In genomic region chr7:117047496-117047895, GRCh38 we compare ENCODE assay signal across 24 cellular contexts.
DNase-seq lines count a peak whose midpoint lies in the region; ATAC-seq and TF ChIP-seq lines count a peak whose summit lies in the region.
"Had no signal": no experiment of that assay in that cellular context is flagged by ENCODE, and none has a peak within 500 bp of the region (broad histone marks: within the 10 kb centered on the region; RNA-seq: fewer than 3 reads in every experiment).

No MANE protein-coding gene starts in this region.

- peaks cover 71% of the 10 kb centered on the region for H3K79me2 ChIP-seq in GM23248 (ENCODE audit: insufficient read depth)

- H3K9me2 ChIP-seq in GM23248 (ENCODE audit: insufficient read depth) = no peaks in the 10 kb centered on the region

- H2AFZ ChIP-seq in GM23248 = no peak overlapping the region

- TF ChIP-seq CTCF in AG10803 (conservative IDR thresholded peaks at IDR 0.05; ENCODE audit: low read length) (no peak), body of pancreas (IDR thresholded peaks at IDR 0.05) (no peak), right lobe of liver (IDR thresholded peaks at IDR 0.05) (no peak)

- intact Hi-C loops in body of pancreas (cut with DNase I) (no loop called here), right lobe of liver (cut with DNase I) (no loop called here)

- H3K36me3 ChIP-seq in GM23248 (ENCODE audit: low read depth) (no peaks in the 10 kb centered on the region), body of pancreas (replicated peaks in 1 of 2; ENCODE audit: insufficient read depth in 1 of 2, low read depth in 2 of 2) (no peaks in the 10 kb centered on the region), right lobe of liver (no peaks in the 10 kb centered on the region)
- H3K36me3 ChIP-seq: left ventricle myocardium inferior, ovary, right atrium auricular region, WERI-Rb-1 had no signal

- WGBS in GM23248 (ENCODE audit: low coverage in 1 of 2, low lambda C conversion rate in 2 of 2, missing lambda C conversion rate in 2 of 2), 2 experiments = 16 to 26% methylated on average over 3 of the region's 3 CpGs
- 11 to 15% methylated on average over 3 of the region's 3 CpGs for WGBS in body of pancreas, 2 donors
- 13% methylated on average over 3 of the region's 3 CpGs for WGBS in right lobe of liver (ENCODE audit: insufficient coverage, low coverage, low lambda C conversion rate, missing lambda C conversion rate)

- H3F3A ChIP-seq in GM23248 (ENCODE audit: insufficient read depth) = peaks cover 14% of the 10 kb centered on the region; the same call in 1 of the 2 replicates

- in situ Hi-C loops in GM23248 (cut with MboI) (no loop called here), KBM-7 (cut with MboI; ENCODE audit: low pct_unique_long_range_greater_than_20kb, low sequenced_read_pairs) (no loop called here)

- H3K4me1 ChIP-seq in GM23248 (ENCODE audit: insufficient read depth) = peaks cover 20% of the 10 kb centered on the region
- H3K4me1 ChIP-seq in body of pancreas = peaks cover 30% of the 10 kb centered on the region
- peaks cover 0 to 16% (median 5%) of the 10 kb centered on the region in 4 donors for H3K4me1 ChIP-seq in right lobe of liver
- H3K4me1 ChIP-seq: foreskin keratinocyte had no signal

- no peaks in the 10 kb centered on the region for H3K27me3 ChIP-seq in GM23248 (replicated peaks; ENCODE audit: insufficient read depth)
- no peaks in the 10 kb centered on the region for H3K27me3 ChIP-seq in body of pancreas
- H3K27me3 ChIP-seq in right lobe of liver = no peaks in the 10 kb centered on the region
- H3K27me3 ChIP-seq: foreskin keratinocyte, ovary, right atrium auricular region had no signal

- ATAC-seq in body of pancreas = peak; percentile 35
- ATAC-seq in right lobe of liver = peak; percentile 67 to 91 (median 85)
- ATAC-seq: foreskin keratinocyte; natural killer cell treated with Interleukin-12 subunit alpha and Interleukin-12 subunit beta and Interleukin-15 and Interleukin-18, amount 100 ng/mL, for 72 hours had no signal

- H3K4me2 ChIP-seq in GM23248 (ENCODE audit: unreplicated experiment) = no peak overlapping the region

- TF ChIP-seq POLR2A in body of pancreas (IDR thresholded peaks at IDR 0.05) (no peak), right lobe of liver (IDR thresholded peaks at IDR 0.05) (no peak)

- H3K4me3 ChIP-seq in AG10803 (ENCODE audit: low read length) (no peak overlapping the region), GM23248 (no peak overlapping the region), body of pancreas (no peak overlapping the region), right lobe of liver (no peak overlapping the region)
- H3K4me3 ChIP-seq: left ventricle myocardium inferior, ovary, right atrium auricular region had no signal

- H3K9me3 ChIP-seq in GM23248 (ENCODE audit: low read depth) (no peaks in the 10 kb centered on the region), body of pancreas (no peaks in the 10 kb centered on the region), right lobe of liver (no peaks in the 10 kb centered on the region)
- H3K9me3 ChIP-seq: left ventricle myocardium inferior, ovary, right atrium auricular region had no signal

- H3K27ac ChIP-seq in GM23248 (no peak overlapping the region), body of pancreas (peak overlapping the region in 2 of 4 donors; percentile 20 to 39), right lobe of liver (peak overlapping the region in 1 of 3 donors; percentile 1)
- H3K27ac ChIP-seq: foreskin keratinocyte, left ventricle myocardium inferior, ovary, right atrium auricular region, WERI-Rb-1 had no signal

- peak; percentile 31 for DNase-seq in AG10803 (ENCODE audit: low read depth)
- peak; percentile 23 for DNase-seq in GM23248
- no peak for DNase-seq in body of pancreas
- no peak for DNase-seq in right lobe of liver
- DNase-seq in NCI-H345 (lab: John Stamatoyannopoulos, UW) = no peak
- DNase-seq in iPS-NIHi7 (ENCODE audit: extremely low spot score) = no peak
- no peak for DNase-seq in KBM-7
- DNase-seq: activated naive CD4-positive, alpha-beta T cell treated with anti-CD3 and anti-CD28 coated beads, Interleukin-2, amount 50 U/mL, for 16 hours; anterior cingulate cortex; caudate nucleus; foreskin keratinocyte; KG1; left ventricle myocardium inferior; midbrain; NCI-H1694 treated with DMSO at 0.1 percent for 48 hours; NCI-H2227 treated with DMSO at 0.1 percent for 48 hours; NCI-H82; ovary; stimulated activated CD4-positive, alpha-beta T cell treated with anti-CD3 and anti-CD28 coated beads, Interleukin-12 subunit alpha, Interleukin-12 subunit beta, amount 100 ng/mL, for 4 hours; stimulated activated CD4-positive, alpha-beta T cell treated with anti-CD3 and anti-CD28 coated beads, Interleukin-4, amount 100 ng/mL, for 4 hours; stimulated activated naive CD4-positive, alpha-beta T cell; WERI-Rb-1 had no signal

- no peak overlapping the region for H3K9ac ChIP-seq in GM23248

- no peaks in the 10 kb centered on the region for H4K20me1 ChIP-seq in GM23248 (ENCODE audit: insufficient read depth)

Comparison
In these comparisons a context has a peak if more than half of its experiments do, and no peak if none do; other contexts are left out.
1. DNase-seq: peak in AG10803 (single experiment) and GM23248 (single experiment); none in body of pancreas (0 of 4), right lobe of liver (0 of 3), NCI-H345 (single experiment), iPS-NIHi7 (single experiment) and KBM-7 (single experiment).